23 cellular contexts compared by ENCODE assay signal in genomic region chr1:40649592-40649930, GRCh38. TPM values are rescaled to one million over a fixed set of nuclear protein-coding genes. Genes with fewer than 3 reads are reported as not detected.
DNase-seq lines count a peak whose midpoint lies in the region; ATAC-seq, FAIRE-seq and TF ChIP-seq lines count a peak whose summit lies in the region.
"Had no signal": no experiment of that assay in that cellular context is flagged by ENCODE, and none has a peak within 500 bp of the region (broad histone marks: within the 10 kb centered on the region; RNA-seq: fewer than 3 reads in every experiment).

No MANE protein-coding gene starts in this region.

- H3K4me3 ChIP-seq in BLaER1 (no peak overlapping the region), IMR-90 (ENCODE audit: insufficient read depth, low read depth, low read length) (no peak overlapping the region), osteoblast (ENCODE audit: insufficient read depth, low read length) (no peak overlapping the region)
- H3K4me3 ChIP-seq: psoas muscle, stomach, transverse colon had no signal

- no peak overlapping the region for H3K23ac ChIP-seq in IMR-90 (ENCODE audit: low read depth, low read length)

- no peak overlapping the region for H3K4ac ChIP-seq in IMR-90 (ENCODE audit: low read depth, low read length)

- H3K9me3 ChIP-seq in BLaER1 (no peaks in the 10 kb centered on the region), IMR-90 (ENCODE audit: control insufficient read depth, insufficient read depth, low read length) (no peaks in the 10 kb centered on the region), osteoblast (ENCODE audit: low read depth, low read length) (no peaks in the 10 kb centered on the region)
- H3K9me3 ChIP-seq: neutrophil, psoas muscle, SK-N-SH, stomach, transverse colon had no signal

- in situ Hi-C loops in IMR-90 (cut with MboI; ENCODE audit: low sequenced_read_pairs) (loop anchor here (25.0 kb wide), 1 partner anchor 313 kb away; no protein-coding TSS in a partner anchor), GM13976 (cut with MboI; ENCODE audit: low sequenced_read_pairs, unreplicated experiment) (no loop called here)

- no peak overlapping the region for H4K8ac ChIP-seq in IMR-90 (ENCODE audit: low read depth in 2 of 2, low read length in 2 of 2)

- peak overlapping the region; percentile 8 to 94 (median 71) for H3K27ac Mint-ChIP-seq in brain
- H3K27ac Mint-ChIP-seq: activated naive CD8-positive, alpha-beta T cell treated with anti-CD3 and anti-CD28 coated beads, Interleukin-2, amount 10 ng/mL, durations not matched to agents 7 days and 5 days had no signal

- TF ChIP-seq RAD21 in IMR-90 (IDR thresholded peaks at IDR 0.05; ENCODE audit: low read length): no peak

- H2BK15ac ChIP-seq in IMR-90 (ENCODE audit: low read depth, low read length): no peak overlapping the region

- no peaks in the 10 kb centered on the region for H3K79me2 ChIP-seq in osteoblast (ENCODE audit: insufficient read depth, low read length)

- H3K27me3 ChIP-seq in BLaER1: no peaks in the 10 kb centered on the region
- H3K27me3 ChIP-seq in IMR-90 (ENCODE audit: control insufficient read depth, insufficient read depth, low read length): peaks cover 24% of the 10 kb centered on the region
- H3K27me3 ChIP-seq in osteoblast (ENCODE audit: insufficient read depth, low read length): peaks cover 30% of the 10 kb centered on the region
- H3K27me3 ChIP-seq: transverse colon had no signal

- dilution Hi-C loops in IMR-90 (cut with HindIII; ENCODE audit: low sequenced_read_pairs, unreplicated experiment): no loop called here

- no peak overlapping the region for H2BK5ac ChIP-seq in IMR-90 (ENCODE audit: low read depth, low read length, poor library complexity, severe bottlenecking)

- H3K18ac ChIP-seq in IMR-90 (ENCODE audit: low read depth, low read length): no peak overlapping the region

- no peak overlapping the region for H3K14ac ChIP-seq in IMR-90 (replicated peaks; ENCODE audit: low read depth, low read length)

- no peak overlapping the region for H2BK20ac ChIP-seq in IMR-90 (ENCODE audit: low read depth, low read length)

- peak overlapping the region; percentile 84 for H3K4me2 ChIP-seq in BLaER1
- no peak overlapping the region for H3K4me2 ChIP-seq in IMR-90 (ENCODE audit: low read depth, low read length)
- no peak overlapping the region for H3K4me2 ChIP-seq in osteoblast (ENCODE audit: insufficient read depth, low read length)
- H3K4me2 ChIP-seq: KMS-11, SK-N-SH had no signal

- peaks cover 8% of the 10 kb centered on the region for H3K36me3 Mint-ChIP-seq in brain
- H3K36me3 Mint-ChIP-seq: activated naive CD8-positive, alpha-beta T cell treated with anti-CD3 and anti-CD28 coated beads, Interleukin-2, amount 10 ng/mL, durations not matched to agents 7 days and 5 days had no signal

- H3K4me1 ChIP-seq in BLaER1 (peaks cover 66% of the 10 kb centered on the region), IMR-90 (ENCODE audit: control insufficient read depth, insufficient read depth, low read length) (no peaks in the 10 kb centered on the region), osteoblast (ENCODE audit: insufficient read depth, low read length) (peaks cover 7% of the 10 kb centered on the region)

- peaks cover 2% of the 10 kb centered on the region for H3K27me3 Mint-ChIP-seq in brain

- POLR2A ChIA-PET in IMR-90 (lab: Charles Lee; ENCODE audit: unreplicated experiment): no interaction called here

- H2AK9ac ChIP-seq in IMR-90 (replicated peaks; ENCODE audit: low read depth, low read length, poor library complexity): no peak overlapping the region

- no CpG with 5 or more reads among the region's 5 CpGs for WGBS in IMR-90 (ENCODE audit: extremely low coverage in 2 of 2, insufficient read length in 1 of 2), 2 experiments

- no peak overlapping the region for H3K56ac ChIP-seq in IMR-90 (ENCODE audit: extremely low read depth, insufficient read depth, low read length)

- H3K79me1 ChIP-seq in IMR-90 (ENCODE audit: low read depth in 1 of 2, low read length in 2 of 2): no peaks in the 10 kb centered on the region

- DNase-seq in IMR-90: no peak
- DNase-seq in osteoblast (ENCODE audit: insufficient read length, low spot score, missing footprints): peak; percentile 46
- no peak for DNase-seq in GM19239 (ENCODE audit: insufficient read length, low spot score)
- no peak for DNase-seq in medulla oblongata (ENCODE audit: extremely low spot score)
- no peak for DNase-seq in GM13976 (ENCODE audit: low spot score)
- DNase-seq in activated CD4-positive, CD25-positive, alpha-beta regulatory T cell (lab: John Stamatoyannopoulos, UW): no peak
- DNase-seq: activated CD8-positive, alpha-beta memory T cell treated with anti-CD3 and anti-CD28 coated beads for 24 hours; activated effector memory CD4-positive, alpha-beta T cell treated with anti-CD3 and anti-CD28 coated beads, Interleukin-2, amount 50 U/mL, for 16 hours; activated naive CD8-positive, alpha-beta T cell treated with anti-CD3 and anti-CD28 coated beads, Interleukin-2, amount 10 ng/mL, durations not matched to agents 7 days and 5 days; activated T-cell treated with anti-CD3 and anti-CD28 coated beads, Interleukin-2, amount 50 U/mL, for 1 hour; NCI-H1930; NCI-H446; psoas muscle; stomach; T-helper 2 cell; transverse colon had no signal

- H3K4me1 Mint-ChIP-seq in brain: peaks cover 5% of the 10 kb centered on the region
- H3K4me1 Mint-ChIP-seq: central memory CD8-positive, alpha-beta T cell had no signal

- no peak for ATAC-seq in IMR-90 (ENCODE audit: low read depth)
- ATAC-seq: psoas muscle had no signal

- intact Hi-C loops in IMR-90 (cut with micrococcal nuclease): no loop called here

- no peak for FAIRE-seq in GM19239 (lab: Jason Lieb, UNC)

- TF ChIP-seq CTCF in IMR-90 (conservative IDR thresholded peaks at IDR 0.05; ENCODE audit: low read depth, low read length) (no peak), brain (conservative IDR thresholded peaks at IDR 0.05) (no peak), osteoblast (IDR thresholded peaks at IDR 0.05; ENCODE audit: extremely low read depth, low read depth, low read length) (no peak), GM13976 (IDR thresholded peaks at IDR 0.05; ENCODE audit: borderline replicate concordance, control extremely low read depth, extremely low read depth, insufficient read depth, missing control alignments) (no peak)

- no peak overlapping the region for H4K91ac ChIP-seq in IMR-90 (ENCODE audit: insufficient read depth, low read depth, low read length)

- no TSS peak for BruUV-seq in IMR-90 (replicated peaks; lab: Mats Ljungman, UMichigan)

- no peaks in the 10 kb centered on the region for H3K9me3 Mint-ChIP-seq in brain
- H3K9me3 Mint-ChIP-seq: activated naive CD8-positive, alpha-beta T cell treated with anti-CD3 and anti-CD28 coated beads, Interleukin-2, amount 10 ng/mL, durations not matched to agents 7 days and 5 days; central memory CD8-positive, alpha-beta T cell had no signal

- H3K36me3 ChIP-seq in BLaER1: peaks cover 39% of the 10 kb centered on the region
- no peaks in the 10 kb centered on the region for H3K36me3 ChIP-seq in IMR-90 (ENCODE audit: control insufficient read depth, insufficient read depth, low read length)
- no peaks in the 10 kb centered on the region for H3K36me3 ChIP-seq in osteoblast (ENCODE audit: insufficient read depth, low read length)
- H3K36me3 ChIP-seq: neutrophil, stomach, transverse colon had no signal

- H3K27ac ChIP-seq in BLaER1: peak overlapping the region; percentile 16
- no peak overlapping the region for H3K27ac ChIP-seq in IMR-90 (ENCODE audit: insufficient read depth, low read length)
- H3K27ac ChIP-seq in osteoblast (ENCODE audit: low read depth, low read length): no peak overlapping the region
- H3K27ac ChIP-seq: KMS-11, neutrophil, psoas muscle, stomach, VCaP had no signal

- H4K5ac ChIP-seq in IMR-90 (ENCODE audit: low read depth, low read length): no peak overlapping the region

- CTCF ChIA-PET in IMR-90 (lab: Yijun Ruan, JAX): no interaction called here

- H3K9me1 ChIP-seq in IMR-90 (ENCODE audit: insufficient read depth, low read length): 0 out of 2 replicates have a peak, but pooled peaks cover 3% of the 10 kb centered on the region

- H4K20me1 ChIP-seq in BLaER1: peaks cover 100% of the 10 kb centered on the region
- no peaks in the 10 kb centered on the region; the same call in 1 of the 2 replicates for H4K20me1 ChIP-seq in IMR-90 (ENCODE audit: insufficient read depth, low read length)
- no peaks in the 10 kb centered on the region for H4K20me1 ChIP-seq in osteoblast (ENCODE audit: insufficient read depth, low read length)

- H3K9ac ChIP-seq in BLaER1 (peak overlapping the region; percentile 18; the same call in 1 of the 2 replicates), IMR-90 (ENCODE audit: low read depth, low read length) (no peak overlapping the region)
- H3K9ac ChIP-seq: KMS-11, SK-N-SH had no signal

- TF ChIP-seq POLR2A in IMR-90 (IDR thresholded peaks at IDR 0.05; ENCODE audit: low read depth, low read length): no peak

- H2AFZ ChIP-seq in IMR-90 (replicated peaks; ENCODE audit: low read length, poor library complexity) (peak overlapping the region; percentile 10), osteoblast (ENCODE audit: low read length) (no peak overlapping the region)

- no peak overlapping the region for H2BK120ac ChIP-seq in IMR-90 (ENCODE audit: low read depth, low read length)

- H3K4me3 Mint-ChIP-seq in brain: peak overlapping the region in 2 of 5 experiments; percentile 56 to 58
- H3K4me3 Mint-ChIP-seq: activated naive CD8-positive, alpha-beta T cell treated with anti-CD3 and anti-CD28 coated beads, Interleukin-2, amount 10 ng/mL, durations not matched to agents 7 days and 5 days; central memory CD8-positive, alpha-beta T cell had no signal

- H2AK5ac ChIP-seq in IMR-90 (ENCODE audit: low read depth, low read length): no peak overlapping the region

TF ChIP-seq in IMR-90, 13 proteins besides CTCF, POLR2A, EP300 and RAD21 (continues in another document):
- TF ChIP-seq FOS (IDR thresholded peaks at IDR 0.05; ENCODE audit: low read depth, low read length): no peak
- TF ChIP-seq MAZ (IDR thresholded peaks at IDR 0.05; ENCODE audit: borderline replicate concordance, low read depth, low read length): no peak
- no peak for TF ChIP-seq MXI1 (IDR thresholded peaks at IDR 0.05; ENCODE audit: borderline replicate concordance, low read depth, low read length)
- no peak for TF ChIP-seq NFE2L2 (IDR thresholded peaks at IDR 0.05; ENCODE audit: low read depth, low read length)
- TF ChIP-seq CEBPB (IDR thresholded peaks at IDR 0.05; ENCODE audit: low read depth, low read length): no peak

RNA-seq across cellular contexts. Expression of gene RIMS3, which starts 15.9 kb away (rescaled TPM):
- total RNA-seq in IMR-90 (2012; rRNA removed) (0.28 and 0.36 TPM in 2 replicates), osteoblast (3.5 and 6.2 TPM in 2 replicates)
- polyA plus RNA-seq in IMR-90 (2012; rRNA removed) (0.10 and 0.22 TPM in 2 replicates), brain (ENCODE audit: insufficient read depth, low read depth, low replicate concordance) (135 TPM)
- 0.04 and 0.22 TPM in 2 replicates for polyA plus RNA-seq in IMR-90 (2012; cell fraction: cytosol; rRNA removed)
- 0.38 and 0.40 TPM in 2 replicates for polyA plus RNA-seq in IMR-90 (2012; cell fraction: nucleus; rRNA removed; ENCODE audit: low replicate concordance)

RNA-seq across cellular contexts. Expression of gene NFYC, which starts 41.9 kb away (rescaled TPM):
- total RNA-seq in IMR-90 (2012; rRNA removed) (43.3 and 45.2 TPM in 2 replicates), osteoblast (24.2 TPM in 2 replicates)
- polyA plus RNA-seq in IMR-90 (2012; rRNA removed) (62.2 and 74.6 TPM in 2 replicates), brain (ENCODE audit: insufficient read depth, low read depth, low replicate concordance) (88.3 TPM)
- polyA plus RNA-seq in IMR-90 (2012; cell fraction: cytosol; rRNA removed): 20.1 and 65.4 TPM in 2 replicates
- polyA plus RNA-seq in IMR-90 (2012; cell fraction: nucleus; rRNA removed; ENCODE audit: low replicate concordance): 92.4 and 108 TPM in 2 replicates
